ENCODE assay signal across 8 cellular contexts in genomic region chr12:122860052-122860853, GRCh38. TPM values are rescaled to one million over a fixed set of nuclear protein-coding genes. Genes with fewer than 3 reads are reported as not detected.
DNase-seq lines count a peak whose midpoint lies in the region; ATAC-seq, FAIRE-seq and TF ChIP-seq lines count a peak whose summit lies in the region.

No MANE protein-coding gene starts in this region.

- WGBS in body of pancreas, 2 donors = 18 to 32% methylated on average over 12 to 17 of the region's 28 CpGs

- TF ChIP-seq POLR2A in body of pancreas (IDR thresholded peaks at IDR 0.05) = no peak

- intact Hi-C loops in body of pancreas (cut with DNase I) = no loop called here

- DNase-seq in 8988T (peak; percentile 96), GM18507 (ENCODE audit: extremely low spot score, insufficient read length, low read depth) (peak; percentile 66), NCI-H2029 treated with DMSO at 0.1 percent for 48 hours (lab: John Stamatoyannopoulos, UW) (peak; percentile 49), body of pancreas (peak; percentile 87 to 91 (median 90)), iPS-NIHi11 (ENCODE audit: low spot score) (peak; percentile 91)
- DNase-seq in stimulated activated CD4-positive, alpha-beta T cell treated with anti-CD3 and anti-CD28 coated beads, Interleukin-12 subunit alpha, Interleukin-12 subunit beta, amount 100 ng/mL, for 48 hours (ENCODE audit: low read depth in 2 of 3, low spot score in 1 of 3) = peak; percentile 63 to 84 (median 77)

- H3K4me3 ChIP-seq in body of pancreas = no peak overlapping the region

- H3K4me1 ChIP-seq in body of pancreas = peaks cover 53% of the 10 kb centered on the region

- peak; percentile 78 for ATAC-seq in body of pancreas
- no peak for ATAC-seq in GM18870 (IDR thresholded peaks at IDR 0.05; ENCODE audit: unreplicated experiment)

- H3K27ac ChIP-seq in VCaP = peak overlapping the region; percentile 34; the same call in 1 of the 2 replicates
- H3K27ac ChIP-seq in body of pancreas = peak overlapping the region; percentile 71 to 78 (median 74)

- peaks cover 7 to 17% of the 10 kb centered on the region in 2 donors for H3K36me3 ChIP-seq in body of pancreas (replicated peaks in 1 of 2; ENCODE audit: insufficient read depth in 1 of 2, low read depth in 2 of 2)

- peak; percentile 83 for FAIRE-seq in GM18507 (lab: Jason Lieb, UNC)

- TF ChIP-seq CTCF in VCaP (conservative IDR thresholded peaks at IDR 0.05) (peak; percentile 94), body of pancreas (IDR thresholded peaks at IDR 0.05) (peak; percentile 93 to 96 (median 94))

- no peaks in the 10 kb centered on the region for H3K9me3 ChIP-seq in body of pancreas

- H3K27me3 ChIP-seq in body of pancreas = no peaks in the 10 kb centered on the region

RNA-seq across cellular contexts. Expression of gene HIP1R, which starts 25.0 kb away (rescaled TPM):
- total RNA-seq in body of pancreas = 100 to 1,000 TPM; 111 to 183 TPM

RNA-seq across cellular contexts. Expression of gene VPS37B, which starts 35.7 kb away (rescaled TPM):
- 10 to 100 TPM; 18.7 to 46.8 TPM for total RNA-seq in body of pancreas
